36 cellular contexts compared by ENCODE assay signal in genomic region chr10:52028518-52028858, GRCh38.
"Had no signal": no experiment of that assay in that cellular context is flagged by ENCODE, and none has a peak within 500 bp of the region (broad histone marks: within the 10 kb centered on the region; RNA-seq: fewer than 3 reads in every experiment).

No MANE protein-coding gene starts in this region.

- H3K9me3 ChIP-seq: MG63 had no signal

- DNase-seq: Karpas-422, Kasumi-1, MG63, MM.1S, MV-4-11, NCI-H1048, NCI-H1092, NCI-H1092 treated with DMSO at 0.1 percent for 48 hours, NCI-H1105, NCI-H1105 treated with DMSO at 0.1 percent for 48 hours, NCI-H1417, NCI-H1417 treated with DMSO at 0.1 percent for 48 hours, NCI-H1436, NCI-H1436 treated with DMSO at 0.1 percent for 48 hours, NCI-H146, NCI-H1694, NCI-H1694 treated with DMSO at 0.1 percent for 48 hours, NCI-H187, NCI-H187 treated with DMSO at 0.1 percent for 48 hours, NCI-H1930, NCI-H2029, NCI-H2029 treated with DMSO at 0.1 percent for 48 hours, NCI-H2081, NCI-H2081 treated with DMSO at 0.1 percent for 48 hours, NCI-H2107, NCI-H2171, NCI-H2171 treated with DMSO at 0.1 percent for 48 hours, NCI-H2227 treated with DMSO at 0.1 percent for 48 hours, NCI-H226, NCI-H345, NCI-H446, NCI-H446 treated with DMSO at 0.1 percent for 48 hours, NCI-H510A, NCI-H510A treated with DMSO at 0.1 percent for 48 hours, NCI-H524, NCI-H524 treated with DMSO at 0.1 percent for 48 hours had no signal

- H3K4me3 ChIP-seq: MG63 had no signal

- H3K36me3 ChIP-seq: MG63 had no signal

- H3K27me3 ChIP-seq: MG63 had no signal
